In genomic region chr16:1776672-1776955, GRCh38 we compare ENCODE assay signal across 1 cellular context.
TF ChIP-seq lines count a peak whose summit lies in the region.

No MANE protein-coding gene starts in this region.

TF ChIP-seq in H1, 55 proteins besides CTCF, POLR2A, EP300 and RAD21:
- TF ChIP-seq SP2 (IDR thresholded peaks at IDR 0.05; ENCODE audit: low read length) (no peak), POLR2AphosphoS5 (IDR thresholded peaks at IDR 0.05; ENCODE audit: low read depth, low read length) (0 out of 2 replicates have a peak, but pooled peaks have one; percentile 7)
